Comparison of ENCODE assay signal across 2 cellular contexts in the genomic region with DNA sequence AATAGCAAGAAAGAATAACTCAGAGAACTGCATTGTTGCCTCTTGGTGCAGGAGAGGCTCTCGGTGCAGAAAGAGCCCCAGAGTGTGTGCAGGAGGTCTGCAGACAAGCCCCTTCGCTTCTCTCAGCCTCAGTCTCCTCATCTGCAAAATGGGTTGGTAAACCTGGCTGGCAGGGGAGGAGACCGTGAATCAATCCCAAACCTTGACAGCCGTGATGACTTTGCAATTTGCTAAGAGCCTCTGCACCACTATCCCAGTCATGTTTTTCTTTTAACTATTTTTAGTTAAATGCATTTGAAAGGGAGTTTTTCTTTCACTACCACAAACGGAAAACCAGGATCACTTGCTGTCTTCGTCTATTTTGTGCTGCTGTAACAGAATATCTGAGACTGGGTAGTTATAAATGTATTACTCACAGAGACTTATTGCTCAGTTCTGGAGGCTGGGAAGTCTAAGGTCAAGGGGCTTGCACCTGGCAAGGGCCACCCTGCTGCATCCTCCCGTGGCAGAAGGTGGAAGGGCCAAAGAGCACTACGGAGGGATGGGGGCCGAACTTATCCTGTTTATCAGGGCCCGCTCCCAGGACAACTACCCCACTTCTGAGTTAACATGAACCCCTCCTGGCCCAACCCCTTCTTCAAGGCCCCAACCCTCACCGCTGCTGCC.
A peak's percentile ranks its signal among the peaks of the same experiment; 100 is the strongest.
TF ChIP-seq lines count a peak whose summit lies in the region.

No MANE protein-coding gene starts in this region.

TF ChIP-seq in HepG2, 621 proteins besides CTCF, POLR2A, EP300 and RAD21:
- peak; percentile 86 for TF ChIP-seq ZNF629 (CRISPR knock-in tag; conservative IDR thresholded peaks at IDR 0.05)
- TF ChIP-seq, protein P1, sequence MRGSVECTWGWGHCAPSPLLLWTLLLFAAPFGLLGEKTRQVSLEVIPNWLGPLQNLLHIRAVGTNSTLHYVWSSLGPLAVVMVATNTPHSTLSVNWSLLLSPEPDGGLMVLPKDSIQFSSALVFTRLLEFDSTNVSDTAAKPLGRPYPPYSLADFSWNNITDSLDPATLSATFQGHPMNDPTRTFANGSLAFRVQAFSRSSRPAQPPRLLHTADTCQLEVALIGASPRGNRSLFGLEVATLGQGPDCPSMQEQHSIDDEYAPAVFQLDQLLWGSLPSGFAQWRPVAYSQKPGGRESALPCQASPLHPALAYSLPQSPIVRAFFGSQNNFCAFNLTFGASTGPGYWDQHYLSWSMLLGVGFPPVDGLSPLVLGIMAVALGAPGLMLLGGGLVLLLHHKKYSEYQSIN (CRISPR knock-in tag; IDR thresholded peaks at IDR 0.05; ENCODE audit: borderline replicate concordance) = no peak

TF ChIP-seq in H1, 55 proteins besides CTCF, POLR2A, EP300 and RAD21:
- TF ChIP-seq KDM1A (IDR thresholded peaks at IDR 0.05; ENCODE audit: borderline replicate concordance, low read length) (peak; percentile 47; the same call in 1 of the 2 replicates), SIRT6 (IDR thresholded peaks at IDR 0.05; ENCODE audit: low read length) (no peak)
